Comparison of ENCODE assay signal across 1 cellular context in genomic region chr17:38730526-38731379, GRCh38.
A peak's percentile ranks its signal among the peaks of the same experiment; 100 is the strongest.
TF ChIP-seq lines count a peak whose summit lies in the region.

No MANE protein-coding gene starts in this region.

TF ChIP-seq in GM12878, 131 proteins besides CTCF, POLR2A, EP300 and RAD21:
- TF ChIP-seq FOXK2 (IDR thresholded peaks at IDR 0.05): 0 out of 2 replicates have a peak, but pooled peaks have one; percentile 15
- no peak for TF ChIP-seq NRF1 (conservative IDR thresholded peaks at IDR 0.05; ENCODE audit: low read depth, low read length)
- peak; percentile 29; the same call in 1 of the 2 replicates for TF ChIP-seq EED (IDR thresholded peaks at IDR 0.05; ENCODE audit: low read depth)
- TF ChIP-seq NBN (IDR thresholded peaks at IDR 0.05): peak; percentile 51; the same call in 1 of the 2 replicates
- TF ChIP-seq, protein P1, sequence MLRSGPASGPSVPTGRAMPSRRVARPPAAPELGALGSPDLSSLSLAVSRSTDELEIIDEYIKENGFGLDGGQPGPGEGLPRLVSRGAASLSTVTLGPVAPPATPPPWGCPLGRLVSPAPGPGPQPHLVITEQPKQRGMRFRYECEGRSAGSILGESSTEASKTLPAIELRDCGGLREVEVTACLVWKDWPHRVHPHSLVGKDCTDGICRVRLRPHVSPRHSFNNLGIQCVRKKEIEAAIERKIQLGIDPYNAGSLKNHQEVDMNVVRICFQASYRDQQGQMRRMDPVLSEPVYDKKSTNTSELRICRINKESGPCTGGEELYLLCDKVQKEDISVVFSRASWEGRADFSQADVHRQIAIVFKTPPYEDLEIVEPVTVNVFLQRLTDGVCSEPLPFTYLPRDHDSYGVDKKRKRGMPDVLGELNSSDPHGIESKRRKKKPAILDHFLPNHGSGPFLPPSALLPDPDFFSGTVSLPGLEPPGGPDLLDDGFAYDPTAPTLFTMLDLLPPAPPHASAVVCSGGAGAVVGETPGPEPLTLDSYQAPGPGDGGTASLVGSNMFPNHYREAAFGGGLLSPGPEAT (IDR thresholded peaks at IDR 0.05; ENCODE audit: low read depth): 0 out of 2 replicates have a peak, but pooled peaks have one; percentile 36
- TF ChIP-seq CBX5 (IDR thresholded peaks at IDR 0.05; ENCODE audit: low read depth): no peak
- TF ChIP-seq IKZF2 (IDR thresholded peaks at IDR 0.05): peak; percentile 53 to 61; a peak in 3 of 4 replicates
- 0 out of 2 replicates have a peak, but pooled peaks have one; percentile 20 for TF ChIP-seq ATF7 (IDR thresholded peaks at IDR 0.05; ENCODE audit: low read depth)
- TF ChIP-seq HDGF (IDR thresholded peaks at IDR 0.05): peak; percentile 85
- no peak for TF ChIP-seq CREB1 (IDR thresholded peaks at IDR 0.05; ENCODE audit: low read depth)
- no peak for TF ChIP-seq E2F4 (IDR thresholded peaks at IDR 0.05; ENCODE audit: low read depth, low read length)
- TF ChIP-seq PKNOX1 (IDR thresholded peaks at IDR 0.05): 0 out of 2 replicates have a peak, but pooled peaks have one; percentile 6
- no peak for TF ChIP-seq HSF1 (IDR thresholded peaks at IDR 0.05; ENCODE audit: low read depth, low read length)
- no peak for TF ChIP-seq ZNF217 (IDR thresholded peaks at IDR 0.05)
- 0 out of 2 replicates have a peak, but pooled peaks have one; percentile 4 for TF ChIP-seq PAX5 (IDR thresholded peaks at IDR 0.05; ENCODE audit: borderline replicate concordance, low read depth, low read length)
- TF ChIP-seq, protein P2, sequence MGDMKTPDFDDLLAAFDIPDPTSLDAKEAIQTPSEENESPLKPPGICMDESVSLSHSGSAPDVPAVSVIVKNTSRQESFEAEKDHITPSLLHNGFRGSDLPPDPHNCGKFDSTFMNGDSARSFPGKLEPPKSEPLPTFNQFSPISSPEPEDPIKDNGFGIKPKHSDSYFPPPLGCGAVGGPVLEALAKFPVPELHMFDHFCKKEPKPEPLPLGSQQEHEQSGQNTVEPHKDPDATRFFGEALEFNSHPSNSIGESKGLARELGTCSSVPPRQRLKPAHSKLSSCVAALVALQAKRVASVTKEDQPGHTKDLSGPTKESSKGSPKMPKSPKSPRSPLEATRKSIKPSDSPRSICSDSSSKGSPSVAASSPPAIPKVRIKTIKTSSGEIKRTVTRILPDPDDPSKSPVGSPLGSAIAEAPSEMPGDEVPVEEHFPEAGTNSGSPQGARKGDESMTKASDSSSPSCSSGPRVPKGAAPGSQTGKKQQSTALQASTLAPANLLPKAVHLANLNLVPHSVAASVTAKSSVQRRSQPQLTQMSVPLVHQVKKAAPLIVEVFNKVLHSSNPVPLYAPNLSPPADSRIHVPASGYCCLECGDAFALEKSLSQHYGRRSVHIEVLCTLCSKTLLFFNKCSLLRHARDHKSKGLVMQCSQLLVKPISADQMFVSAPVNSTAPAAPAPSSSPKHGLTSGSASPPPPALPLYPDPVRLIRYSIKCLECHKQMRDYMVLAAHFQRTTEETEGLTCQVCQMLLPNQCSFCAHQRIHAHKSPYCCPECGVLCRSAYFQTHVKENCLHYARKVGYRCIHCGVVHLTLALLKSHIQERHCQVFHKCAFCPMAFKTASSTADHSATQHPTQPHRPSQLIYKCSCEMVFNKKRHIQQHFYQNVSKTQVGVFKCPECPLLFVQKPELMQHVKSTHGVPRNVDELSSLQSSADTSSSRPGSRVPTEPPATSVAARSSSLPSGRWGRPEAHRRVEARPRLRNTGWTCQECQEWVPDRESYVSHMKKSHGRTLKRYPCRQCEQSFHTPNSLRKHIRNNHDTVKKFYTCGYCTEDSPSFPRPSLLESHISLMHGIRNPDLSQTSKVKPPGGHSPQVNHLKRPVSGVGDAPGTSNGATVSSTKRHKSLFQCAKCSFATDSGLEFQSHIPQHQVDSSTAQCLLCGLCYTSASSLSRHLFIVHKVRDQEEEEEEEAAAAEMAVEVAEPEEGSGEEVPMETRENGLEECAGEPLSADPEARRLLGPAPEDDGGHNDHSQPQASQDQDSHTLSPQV (IDR thresholded peaks at IDR 0.05): no peak
- TF ChIP-seq SP1 (IDR thresholded peaks at IDR 0.05; ENCODE audit: low read depth, low read length): no peak
- TF ChIP-seq E4F1 (IDR thresholded peaks at IDR 0.05; ENCODE audit: borderline replicate concordance, partially characterized antibody): no peak
- TF ChIP-seq, protein P3, sequence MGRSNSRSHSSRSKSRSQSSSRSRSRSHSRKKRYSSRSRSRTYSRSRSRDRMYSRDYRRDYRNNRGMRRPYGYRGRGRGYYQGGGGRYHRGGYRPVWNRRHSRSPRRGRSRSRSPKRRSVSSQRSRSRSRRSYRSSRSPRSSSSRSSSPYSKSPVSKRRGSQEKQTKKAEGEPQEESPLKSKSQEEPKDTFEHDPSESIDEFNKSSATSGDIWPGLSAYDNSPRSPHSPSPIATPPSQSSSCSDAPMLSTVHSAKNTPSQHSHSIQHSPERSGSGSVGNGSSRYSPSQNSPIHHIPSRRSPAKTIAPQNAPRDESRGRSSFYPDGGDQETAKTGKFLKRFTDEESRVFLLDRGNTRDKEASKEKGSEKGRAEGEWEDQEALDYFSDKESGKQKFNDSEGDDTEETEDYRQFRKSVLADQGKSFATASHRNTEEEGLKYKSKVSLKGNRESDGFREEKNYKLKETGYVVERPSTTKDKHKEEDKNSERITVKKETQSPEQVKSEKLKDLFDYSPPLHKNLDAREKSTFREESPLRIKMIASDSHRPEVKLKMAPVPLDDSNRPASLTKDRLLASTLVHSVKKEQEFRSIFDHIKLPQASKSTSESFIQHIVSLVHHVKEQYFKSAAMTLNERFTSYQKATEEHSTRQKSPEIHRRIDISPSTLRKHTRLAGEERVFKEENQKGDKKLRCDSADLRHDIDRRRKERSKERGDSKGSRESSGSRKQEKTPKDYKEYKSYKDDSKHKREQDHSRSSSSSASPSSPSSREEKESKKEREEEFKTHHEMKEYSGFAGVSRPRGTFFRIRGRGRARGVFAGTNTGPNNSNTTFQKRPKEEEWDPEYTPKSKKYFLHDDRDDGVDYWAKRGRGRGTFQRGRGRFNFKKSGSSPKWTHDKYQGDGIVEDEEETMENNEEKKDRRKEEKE (IDR thresholded peaks at IDR 0.05): no peak
- TF ChIP-seq HDAC2 (IDR thresholded peaks at IDR 0.05): no peak
- TF ChIP-seq RUNX3 (IDR thresholded peaks at IDR 0.05; ENCODE audit: low read length): no peak
